1 cellular context compared by ENCODE assay signal in the genomic region with DNA sequence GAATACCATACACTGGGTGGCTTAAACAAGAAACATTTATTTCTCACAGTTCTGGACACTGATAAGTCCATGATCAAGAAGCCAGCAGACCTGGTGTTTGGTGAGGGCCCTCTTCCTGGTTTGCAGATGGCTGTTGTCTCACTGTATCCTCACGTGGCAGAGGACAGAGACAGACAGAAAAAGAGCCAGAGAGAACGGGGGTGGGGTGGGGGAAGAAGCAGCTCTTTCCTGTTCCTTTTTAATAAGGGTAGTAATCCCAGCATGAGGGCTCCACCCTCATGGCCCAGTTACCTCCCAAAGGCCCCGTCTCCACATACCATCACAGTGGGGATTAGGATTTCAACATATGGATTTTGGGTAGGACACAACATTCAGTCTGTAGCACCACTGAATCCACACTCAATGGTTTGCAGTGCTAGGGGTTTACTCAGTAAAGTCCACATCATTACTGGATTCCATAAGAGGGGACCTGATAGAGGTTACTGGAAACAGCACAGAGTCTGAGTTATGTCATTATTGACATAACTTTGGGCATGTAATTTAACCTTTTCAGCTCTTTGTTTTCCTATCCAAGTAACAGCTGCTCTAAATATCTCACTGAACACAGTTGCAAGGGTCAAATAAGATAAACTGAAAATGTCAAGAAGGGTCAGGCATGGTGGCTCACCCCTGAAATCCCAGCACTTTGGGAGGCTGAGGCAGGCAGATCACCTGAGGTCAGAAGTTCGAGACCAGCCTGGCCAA.
TF ChIP-seq lines count a peak whose summit lies in the region.

No MANE protein-coding gene starts in this region.

TF ChIP-seq in GM23338, 12 proteins besides CTCF, POLR2A, EP300 and RAD21 (continued from another document):
- TF ChIP-seq, protein P1, sequence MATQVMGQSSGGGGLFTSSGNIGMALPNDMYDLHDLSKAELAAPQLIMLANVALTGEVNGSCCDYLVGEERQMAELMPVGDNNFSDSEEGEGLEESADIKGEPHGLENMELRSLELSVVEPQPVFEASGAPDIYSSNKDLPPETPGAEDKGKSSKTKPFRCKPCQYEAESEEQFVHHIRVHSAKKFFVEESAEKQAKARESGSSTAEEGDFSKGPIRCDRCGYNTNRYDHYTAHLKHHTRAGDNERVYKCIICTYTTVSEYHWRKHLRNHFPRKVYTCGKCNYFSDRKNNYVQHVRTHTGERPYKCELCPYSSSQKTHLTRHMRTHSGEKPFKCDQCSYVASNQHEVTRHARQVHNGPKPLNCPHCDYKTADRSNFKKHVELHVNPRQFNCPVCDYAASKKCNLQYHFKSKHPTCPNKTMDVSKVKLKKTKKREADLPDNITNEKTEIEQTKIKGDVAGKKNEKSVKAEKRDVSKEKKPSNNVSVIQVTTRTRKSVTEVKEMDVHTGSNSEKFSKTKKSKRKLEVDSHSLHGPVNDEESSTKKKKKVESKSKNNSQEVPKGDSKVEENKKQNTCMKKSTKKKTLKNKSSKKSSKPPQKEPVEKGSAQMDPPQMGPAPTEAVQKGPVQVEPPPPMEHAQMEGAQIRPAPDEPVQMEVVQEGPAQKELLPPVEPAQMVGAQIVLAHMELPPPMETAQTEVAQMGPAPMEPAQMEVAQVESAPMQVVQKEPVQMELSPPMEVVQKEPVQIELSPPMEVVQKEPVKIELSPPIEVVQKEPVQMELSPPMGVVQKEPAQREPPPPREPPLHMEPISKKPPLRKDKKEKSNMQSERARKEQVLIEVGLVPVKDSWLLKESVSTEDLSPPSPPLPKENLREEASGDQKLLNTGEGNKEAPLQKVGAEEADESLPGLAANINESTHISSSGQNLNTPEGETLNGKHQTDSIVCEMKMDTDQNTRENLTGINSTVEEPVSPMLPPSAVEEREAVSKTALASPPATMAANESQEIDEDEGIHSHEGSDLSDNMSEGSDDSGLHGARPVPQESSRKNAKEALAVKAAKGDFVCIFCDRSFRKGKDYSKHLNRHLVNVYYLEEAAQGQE (IDR thresholded peaks at IDR 0.05; ENCODE audit: unreplicated experiment), result no peak
- no peak for TF ChIP-seq JUNB (IDR thresholded peaks at IDR 0.05; ENCODE audit: unreplicated experiment)
- TF ChIP-seq ZNF331 (CRISPR knock-in tag; IDR thresholded peaks at IDR 0.05; ENCODE audit: low read depth), result no peak
- TF ChIP-seq EZH2 (IDR thresholded peaks at IDR 0.05; ENCODE audit: low read depth, unreplicated experiment), result no peak
- TF ChIP-seq CREB1 (CRISPR knock-in tag; IDR thresholded peaks at IDR 0.05; ENCODE audit: low read depth), result no peak
- TF ChIP-seq STAT1 (IDR thresholded peaks at IDR 0.05; ENCODE audit: unreplicated experiment), result no peak
- TF ChIP-seq NANOG (IDR thresholded peaks at IDR 0.05; ENCODE audit: borderline replicate concordance), result no peak
- TF ChIP-seq POLR2AphosphoS5 (IDR thresholded peaks at IDR 0.05; ENCODE audit: low read depth), result no peak
- TF ChIP-seq, protein P2, sequence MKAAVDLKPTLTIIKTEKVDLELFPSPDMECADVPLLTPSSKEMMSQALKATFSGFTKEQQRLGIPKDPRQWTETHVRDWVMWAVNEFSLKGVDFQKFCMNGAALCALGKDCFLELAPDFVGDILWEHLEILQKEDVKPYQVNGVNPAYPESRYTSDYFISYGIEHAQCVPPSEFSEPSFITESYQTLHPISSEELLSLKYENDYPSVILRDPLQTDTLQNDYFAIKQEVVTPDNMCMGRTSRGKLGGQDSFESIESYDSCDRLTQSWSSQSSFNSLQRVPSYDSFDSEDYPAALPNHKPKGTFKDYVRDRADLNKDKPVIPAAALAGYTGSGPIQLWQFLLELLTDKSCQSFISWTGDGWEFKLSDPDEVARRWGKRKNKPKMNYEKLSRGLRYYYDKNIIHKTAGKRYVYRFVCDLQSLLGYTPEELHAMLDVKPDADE (IDR thresholded peaks at IDR 0.05), result no peak
